ENCODE assay signal across 9 cellular contexts in genomic region chr10:98414932-98415709, GRCh38. TPM values are rescaled to one million over a fixed set of nuclear protein-coding genes. Genes with fewer than 3 reads are reported as not detected.
DNase-seq lines count a peak whose midpoint lies in the region; ATAC-seq, FAIRE-seq and TF ChIP-seq lines count a peak whose summit lies in the region.
"Had no signal": no experiment of that assay in that cellular context is flagged by ENCODE, and none has a peak within 500 bp of the region (broad histone marks: within the 10 kb centered on the region; RNA-seq: fewer than 3 reads in every experiment).

PYROXD2 (minus strand) TSS chr10:98415182; CDS start chr10:98415135, 47 bp downstream.

- WGBS in adipose tissue, 3 donors, result 26 to 33% (median 26%) methylated on average over 24 of the region's 24 CpGs

- H3K27ac ChIP-seq in RWPE1 (peak within 1 kb of the TSS; percentile 81), adipose tissue (ENCODE audit: low read depth, low read length) (peak within 1 kb of the TSS; percentile 24)

- DNase-seq in RWPE1 (ENCODE audit: low spot score) (peak; percentile 99), glomerular visceral epithelial cell (ENCODE audit: extremely low spot score) (peak; percentile 96), urothelium cell line (ENCODE audit: low spot score) (peak; percentile 98), NCI-H187 treated with DMSO at 0.1 percent for 48 hours (lab: John Stamatoyannopoulos, UW) (no peak)

- H3K36me3 ChIP-seq in ES-I3 (ENCODE audit: insufficient read depth, low read length) (no peaks in the 10 kb centered on the region), neuron (ENCODE audit: insufficient read depth, low read length) (peaks cover 11% of the 10 kb centered on the region)

- peak within 1 kb of the TSS; percentile 58 for H3K4me3 ChIP-seq in neuron (ENCODE audit: low read length)

- POLR2A ChIA-PET in RWPE1 (lab: Yijun Ruan, JAX; ENCODE audit: low non-redundant PET), result interaction anchor here (0.6 to 0.7 kb wide), 3 partner anchors 18 to 40 kb away, joined by 3 read pairs; no protein-coding TSS in a partner anchor

- peaks cover 14% of the 10 kb centered on the region; the same call in 1 of the 2 replicates for H3K4me1 ChIP-seq in ES-I3 (ENCODE audit: insufficient read depth, low read length)
- peaks cover 3% of the 10 kb centered on the region for H3K4me1 ChIP-seq in neuron (ENCODE audit: insufficient read depth, low read length)

- FAIRE-seq in urothelium cell line (lab: Jason Lieb, UNC), result peak; percentile 95
- FAIRE-seq: islet of Langerhans had no signal

- CTCF ChIA-PET in RWPE1 (lab: Yijun Ruan, JAX), result interaction anchor here (0.6 to 1.2 kb wide), 6 partner anchors 10 to 927 kb away, joined by 3 to 5 read pairs (median 4); no protein-coding TSS in a partner anchor

- no peak within 1 kb of the TSS for H2AFZ ChIP-seq in neuron (ENCODE audit: low read depth, low read length)

- peak; percentile 61 for ATAC-seq in HG03469 (IDR thresholded peaks at IDR 0.05; ENCODE audit: unreplicated experiment)

- H3K9me3 ChIP-seq in ES-I3 (ENCODE audit: control insufficient read depth, insufficient read depth, low read length) (no peaks in the 10 kb centered on the region), neuron (ENCODE audit: low read length) (no peaks in the 10 kb centered on the region)

- TF ChIP-seq CTCF in RWPE1 (conservative IDR thresholded peaks at IDR 0.05; ENCODE audit: low read depth), result no peak

- H3K9ac ChIP-seq in ES-I3 (ENCODE audit: low read depth, low read length), result peak within 1 kb of the TSS; percentile 86

- no peaks in the 10 kb centered on the region for H3K27me3 ChIP-seq in neuron (ENCODE audit: insufficient read depth, low read length)

RNA-seq across cellular contexts. Expression of gene PYROXD2, which starts in this region (rescaled TPM):
- 1 to 10 TPM; 2.7 to 9.9 (median 7.4) TPM for polyA plus RNA-seq in adipose tissue
